In genomic region chr1:246470588-246470987, GRCh38 we compare ENCODE assay signal across 8 cellular contexts.
"Had no signal": no experiment of that assay in that cellular context is flagged by ENCODE, and none has a peak within 500 bp of the region (broad histone marks: within the 10 kb centered on the region; RNA-seq: fewer than 3 reads in every experiment).

No MANE protein-coding gene starts in this region.

- ATAC-seq: GM23338, HCT116 had no signal

- H2AFZ ChIP-seq: GM23338 had no signal

- H3K4me3 ChIP-seq: GM23338 had no signal

- FAIRE-seq: H1, H54 had no signal

- H3K4me2 ChIP-seq: GM23338 had no signal

- DNase-seq: H9, HFFc6, KG1 had no signal

- H3K27ac ChIP-seq: HL-60 had no signal
